In genomic region chr2:151760139-151760650, GRCh38 we compare ENCODE assay signal across 15 cellular contexts. TPM values are rescaled to one million over a fixed set of nuclear protein-coding genes. Genes with fewer than 3 reads are reported as not detected.
A peak's percentile ranks its signal among the peaks of the same experiment; 100 is the strongest.
DNase-seq lines count a peak whose midpoint lies in the region; ATAC-seq and TF ChIP-seq lines count a peak whose summit lies in the region.
"Had no signal": no experiment of that assay in that cellular context is flagged by ENCODE, and none has a peak within 500 bp of the region (broad histone marks: within the 10 kb centered on the region; RNA-seq: fewer than 3 reads in every experiment).

No MANE protein-coding gene starts in this region.

- in situ Hi-C loops in GM23248 (cut with MboI) = no loop called here

- H2AK5ac ChIP-seq in neuronal stem cell (ENCODE audit: low read depth, low read length) = no peak overlapping the region

- no peaks in the 10 kb centered on the region for H3K79me2 ChIP-seq in GM23248 (ENCODE audit: insufficient read depth)
- H3K79me2 ChIP-seq in PC-3 (ENCODE audit: low read length) = no peaks in the 10 kb centered on the region

- CTCF ChIA-PET in PC-3 (lab: Charles Lee) = no interaction called here

- TF ChIP-seq EP300 in ovary (IDR thresholded peaks at IDR 0.05) = no peak

- ATAC-seq in PC-3 (peak; percentile 38), GM18858 (IDR thresholded peaks at IDR 0.05; ENCODE audit: unreplicated experiment) (no peak)
- ATAC-seq: activated CD8-positive, alpha-beta T cell treated with anti-CD3 and anti-CD28 coated beads for 36 hours had no signal

- no peak overlapping the region for H3K9ac ChIP-seq in GM23248
- H3K9ac ChIP-seq in PC-3 (ENCODE audit: low read length) = no peak overlapping the region
- no peak overlapping the region for H3K9ac ChIP-seq in neuronal stem cell (ENCODE audit: low read depth, low read length, poor library complexity)
- H3K9ac ChIP-seq: BLaER1 treated with 17β-estradiol and CSF1 and Interleukin-3, amounts not matched to agents 10 nM and 100 nM had no signal

- H3K4me2 ChIP-seq in GM23248 (ENCODE audit: unreplicated experiment) (no peak overlapping the region), PC-3 (ENCODE audit: low read length) (no peak overlapping the region), neuronal stem cell (ENCODE audit: insufficient read depth, low read length, poor library complexity, severe bottlenecking) (no peak overlapping the region)
- H3K4me2 ChIP-seq: BLaER1 treated with 17β-estradiol and CSF1 and Interleukin-3, amounts not matched to agents 10 nM and 100 nM had no signal

- H2BK120ac ChIP-seq in neuronal stem cell (ENCODE audit: low read depth, low read length) = no peak overlapping the region

- intact Hi-C loops in PC-3 (cut with micrococcal nuclease) (no loop called here), ovary (cut with DNase I) (loop anchor here in 1 of 4 donors (5.0 kb wide), 1 partner anchor 278 kb away; no protein-coding TSS in a partner anchor)

- no peak overlapping the region for H4K91ac ChIP-seq in neuronal stem cell (ENCODE audit: low read depth, low read length, poor library complexity)

- no peak overlapping the region for H3K18ac ChIP-seq in neuronal stem cell (ENCODE audit: low read length)

- H3K14ac ChIP-seq in neuronal stem cell (ENCODE audit: low read length) = no peak overlapping the region

- no peaks in the 10 kb centered on the region for H3K36me3 ChIP-seq in GM23248 (ENCODE audit: low read depth)
- no peaks in the 10 kb centered on the region for H3K36me3 ChIP-seq in PC-3 (ENCODE audit: low read depth, low read length)
- no peaks in the 10 kb centered on the region for H3K36me3 ChIP-seq in neuronal stem cell (replicated peaks in 1 of 2; ENCODE audit: control insufficient read depth in 2 of 2, insufficient read depth in 2 of 2, low read length in 2 of 2)
- no peaks in the 10 kb centered on the region for H3K36me3 ChIP-seq in ovary
- H3K36me3 ChIP-seq: cardiac muscle cell had no signal

- H3K79me1 ChIP-seq in neuronal stem cell (ENCODE audit: low read depth, low read length) = no peaks in the 10 kb centered on the region

- H2BK5ac ChIP-seq in neuronal stem cell (ENCODE audit: low read length) = no peak overlapping the region

- no peak for TF ChIP-seq CTCF in PC-3 (conservative IDR thresholded peaks at IDR 0.05; ENCODE audit: low read depth, low read length)
- no peak for TF ChIP-seq CTCF in epithelial cell of esophagus (IDR thresholded peaks at IDR 0.05; ENCODE audit: insufficient read depth, low read depth, low read length, missing control alignments)
- TF ChIP-seq CTCF in ovary (IDR thresholded peaks at IDR 0.05) = no peak

- H3K27me3 ChIP-seq in GM23248 (replicated peaks; ENCODE audit: insufficient read depth) (no peaks in the 10 kb centered on the region), PC-3 (ENCODE audit: low read length) (no peaks in the 10 kb centered on the region), neuronal stem cell (ENCODE audit: control insufficient read depth in 3 of 3, insufficient read depth in 3 of 3, low read depth in 1 of 3, low read length in 3 of 3) (no peaks in the 10 kb centered on the region), ovary (no peaks in the 10 kb centered on the region)
- H3K27me3 ChIP-seq: BLaER1 treated with 17β-estradiol and CSF1 and Interleukin-3, amounts not matched to agents 10 nM and 100 nM; cardiac muscle cell had no signal

- H3K9me3 ChIP-seq in GM23248 (ENCODE audit: low read depth) (no peaks in the 10 kb centered on the region), PC-3 (ENCODE audit: low read length) (no peaks in the 10 kb centered on the region), neuronal stem cell (replicated peaks in 1 of 2; ENCODE audit: control insufficient read depth in 2 of 2, insufficient read depth in 1 of 2, low read depth in 1 of 2, low read length in 2 of 2) (no peaks in the 10 kb centered on the region), ovary (no peaks in the 10 kb centered on the region)
- H3K9me3 ChIP-seq: BLaER1 treated with 17β-estradiol and CSF1 and Interleukin-3, amounts not matched to agents 10 nM and 100 nM had no signal

- H4K8ac ChIP-seq in neuronal stem cell (ENCODE audit: low read depth, low read length) = no peak overlapping the region

- BruUV-seq in PC-3 (replicated peaks; lab: Mats Ljungman, UMichigan) = no TSS peak

- H3K27ac ChIP-seq in GM23248 = no peak overlapping the region
- no peak overlapping the region for H3K27ac ChIP-seq in PC-3 (ENCODE audit: low read length)
- peak overlapping the region; percentile 39 for H3K27ac ChIP-seq in neuronal stem cell (replicated peaks; ENCODE audit: low read length)
- no peak overlapping the region for H3K27ac ChIP-seq in ovary
- H3K27ac ChIP-seq: BLaER1 treated with 17β-estradiol and CSF1 and Interleukin-3, amounts not matched to agents 10 nM and 100 nM; cardiac muscle cell; epithelial cell of prostate had no signal

- no peak overlapping the region for H3K4me3 ChIP-seq in GM23248
- no peak overlapping the region for H3K4me3 ChIP-seq in PC-3 (ENCODE audit: low read length)
- H3K4me3 ChIP-seq in epithelial cell of esophagus (ENCODE audit: low read length) = no peak overlapping the region
- no peak overlapping the region for H3K4me3 ChIP-seq in neuronal stem cell (ENCODE audit: low read length in 2 of 2)
- H3K4me3 ChIP-seq in ovary = no peak overlapping the region
- H3K4me3 ChIP-seq: BLaER1 treated with 17β-estradiol and CSF1 and Interleukin-3, amounts not matched to agents 10 nM and 100 nM; cardiac muscle cell had no signal

- no peak for TF ChIP-seq POLR2A in ovary (IDR thresholded peaks at IDR 0.05)

- POLR2A ChIA-PET in PC-3 (lab: Charles Lee; ENCODE audit: unreplicated experiment) = no interaction called here

- no peaks in the 10 kb centered on the region for H3K9me2 ChIP-seq in GM23248 (ENCODE audit: insufficient read depth)
- no peaks in the 10 kb centered on the region for H3K9me2 ChIP-seq in PC-3 (replicated peaks; ENCODE audit: low read length)

- 91 to 94% methylated on average over 11 of the region's 11 CpGs for WGBS in GM23248 (ENCODE audit: low coverage in 1 of 2, low lambda C conversion rate in 2 of 2, missing lambda C conversion rate in 2 of 2), 2 experiments
- WGBS in neuronal stem cell (ENCODE audit: extremely low coverage in 2 of 2, insufficient read length in 2 of 2, insufficient replicate concordance in 1 of 2), 2 donors = no CpG with 5 or more reads among the region's 11 CpGs
- 61 to 68% (median 64%) methylated on average over 11 of the region's 11 CpGs for WGBS in ovary, 3 donors

- no peak overlapping the region for H3K4ac ChIP-seq in neuronal stem cell (ENCODE audit: low read length)

- H3K23ac ChIP-seq in neuronal stem cell (ENCODE audit: low read depth, low read length, poor library complexity) = no peak overlapping the region

- no peaks in the 10 kb centered on the region for H3F3A ChIP-seq in GM23248 (ENCODE audit: insufficient read depth)
- H3F3A ChIP-seq in PC-3 (ENCODE audit: low read length, unreplicated experiment) = no peaks in the 10 kb centered on the region

- H4K20me1 ChIP-seq in GM23248 (ENCODE audit: insufficient read depth) (no peaks in the 10 kb centered on the region), PC-3 (ENCODE audit: low read length) (no peaks in the 10 kb centered on the region)
- H4K20me1 ChIP-seq: BLaER1 treated with 17β-estradiol and CSF1 and Interleukin-3, amounts not matched to agents 10 nM and 100 nM had no signal

- H3K4me1 ChIP-seq in GM23248 (ENCODE audit: insufficient read depth) (no peaks in the 10 kb centered on the region), PC-3 (ENCODE audit: insufficient read depth, low read length) (no peaks in the 10 kb centered on the region), neuronal stem cell (ENCODE audit: control insufficient read depth in 2 of 2, insufficient read depth in 1 of 2, low read depth in 1 of 2, low read length in 2 of 2) (peaks cover 3 to 5% of the 10 kb centered on the region in 2 donors), ovary (ENCODE audit: insufficient read depth) (no peaks in the 10 kb centered on the region)

- no peak overlapping the region for H2BK15ac ChIP-seq in neuronal stem cell (ENCODE audit: low read length)

- H2AFZ ChIP-seq in GM23248 = no peak overlapping the region
- H2AFZ ChIP-seq in PC-3 (ENCODE audit: low read length) = no peak overlapping the region
- H2AFZ ChIP-seq in neuronal stem cell (ENCODE audit: low read length) = peak overlapping the region; percentile 74

- no peak overlapping the region for H2BK12ac ChIP-seq in neuronal stem cell (ENCODE audit: low read length)

- peak; percentile 7 for DNase-seq in GM23248
- DNase-seq in PC-3 = no peak
- DNase-seq in epithelial cell of esophagus (ENCODE audit: low read depth) = peak; percentile 72
- DNase-seq in neuronal stem cell (ENCODE audit: low spot score) = peak; percentile 46
- no peak for DNase-seq in T-helper 1 cell
- no peak for DNase-seq in ovary
- no peak for DNase-seq in D341Med (ENCODE audit: low spot score)
- DNase-seq: activated CD8-positive, alpha-beta T cell treated with anti-CD3 and anti-CD28 coated beads for 36 hours; activated effector memory CD4-positive, alpha-beta T cell treated with anti-CD3 and anti-CD28 coated beads, Interleukin-2, amount 50 U/mL, for 16 hours; GDM1; T-helper 9 cell had no signal

RNA-seq across cellular contexts. Expression of gene NEB, which starts 25.9 kb away (rescaled TPM):
- 1.3 and 1.5 TPM in 2 replicates for total RNA-seq in GM23248 (2014; rRNA removed; shearing (Covaris generic))
- 0.11 and 0.22 TPM in 2 replicates for polyA plus RNA-seq in GM23248 (2016; fragmentation: Nextera tagmentation; extraction: Ambion mirVana)
- total RNA-seq in PC-3 (2014; rRNA removed) = under 0.01 and 0.11 TPM in 2 replicates
- polyA plus RNA-seq in neuronal stem cell (2013, experiment 1 of 2) = 0.03 TPM
- polyA plus RNA-seq in neuronal stem cell (2013, experiment 2 of 2) = 0.15 TPM
- total RNA-seq in ovary = 1 to 10 TPM in 1 of 7 donors, under 1 TPM in 6; 0.18 to 1.8 (median 0.26) TPM
- 1 to 10 TPM in 1 of 2 donors, under 1 TPM in 1; 0.21 to 1.4 TPM for polyA plus RNA-seq in ovary

Comparison
In these comparisons a context has a peak if more than half of its experiments do, and no peak if none do; other contexts are left out.
1. DNase-seq: peak in GM23248 (single experiment), epithelial cell of esophagus (single experiment) and neuronal stem cell (single experiment); none in PC-3 (single experiment), T-helper 1 cell (0 of 5), ovary (0 of 5) and D341Med (single experiment).